In genomic region chr7:44581426-44581906, GRCh38 we compare ENCODE assay signal across 8 cellular contexts. TPM values are rescaled to one million over a fixed set of nuclear protein-coding genes. Genes with fewer than 3 reads are reported as not detected.
A peak's percentile ranks its signal among the peaks of the same experiment; 100 is the strongest.
DNase-seq lines count a peak whose midpoint lies in the region; ATAC-seq and TF ChIP-seq lines count a peak whose summit lies in the region.

No MANE protein-coding gene starts in this region.

- peak overlapping the region; percentile 99 for H3K27ac Mint-ChIP-seq in T-helper 17 cell
- peak overlapping the region; percentile 97 for H3K27ac Mint-ChIP-seq in stimulated activated effector memory CD8-positive, alpha-beta T cell treated with anti-CD3 and anti-CD28 coated beads, Interleukin-12 subunit alpha, Interleukin-12 subunit beta, amount 100 ng/mL, for 72 hours

- peaks cover 23% of the 10 kb centered on the region for H3K4me1 Mint-ChIP-seq in T-helper 17 cell
- H3K4me1 Mint-ChIP-seq in stimulated activated effector memory CD8-positive, alpha-beta T cell treated with anti-CD3 and anti-CD28 coated beads, Interleukin-12 subunit alpha, Interleukin-12 subunit beta, amount 100 ng/mL, for 72 hours, result peaks cover 34% of the 10 kb centered on the region

- CTCF ChIA-PET in mammary epithelial cell (lab: Charles Lee; ENCODE audit: low non-redundant PET), result no interaction called here

- peak overlapping the region; percentile 47 for H3K27ac ChIP-seq in mammary epithelial cell (ENCODE audit: insufficient read depth, low read depth, low read length)
- peak overlapping the region; percentile 81 to 99 for H3K27ac ChIP-seq in left lung

- intact Hi-C loops in mammary epithelial cell (cut with micrococcal nuclease), result no loop called here
- intact Hi-C loops in left lung (cut with DNase I), result loop anchor here in 1 of 2 donors (10.0 kb wide), 2 partner anchors 263 to 343 kb away; partner anchors contain the start of gene H2AZ2

- no peak for TF ChIP-seq CTCF in AG10803 (conservative IDR thresholded peaks at IDR 0.05; ENCODE audit: low read length)
- no peak for TF ChIP-seq CTCF in mammary epithelial cell (conservative IDR thresholded peaks at IDR 0.05 in 1 of 2, IDR thresholded peaks at IDR 0.05 in 1 of 2; ENCODE audit: extremely low read depth in 1 of 2, insufficient read depth in 1 of 2, low read depth in 1 of 2, low read length in 2 of 2)
- TF ChIP-seq CTCF in left lung (IDR thresholded peaks at IDR 0.05), result no peak

- H3K9me3 ChIP-seq in T-helper 17 cell (ENCODE audit: control insufficient read depth, low read length, poor library complexity, severe bottlenecking) (no peaks in the 10 kb centered on the region), mammary epithelial cell (replicated peaks; ENCODE audit: insufficient read depth, low read length) (no peaks in the 10 kb centered on the region), left lung (no peaks in the 10 kb centered on the region)

- TSS peak; percentile 12 for BruUV-seq in mammary epithelial cell (replicated peaks; lab: Mats Ljungman, UMichigan)

- H3K4me3 ChIP-seq in AG10803 (ENCODE audit: low read length) (peak overlapping the region; percentile 94), mammary epithelial cell (replicated peaks in 1 of 3; ENCODE audit: insufficient read depth in 1 of 3, low read depth in 2 of 3, low read length in 3 of 3) (peak overlapping the region; percentile 62 to 88 (median 72)), left lung (peak overlapping the region; percentile 92 to 99)

- peak overlapping the region; percentile 93 for H3K4me2 ChIP-seq in mammary epithelial cell (ENCODE audit: insufficient read depth, low read depth, low read length)

- no peaks in the 10 kb centered on the region for H4K20me1 ChIP-seq in mammary epithelial cell (ENCODE audit: insufficient read depth, low read length)

- no peaks in the 10 kb centered on the region for H3K27me3 Mint-ChIP-seq in T-helper 17 cell

- in situ Hi-C loops in mammary epithelial cell (cut with MboI; ENCODE audit: low sequenced_read_pairs in 2 of 2), result loop anchor here (10.0 to 25.0 kb wide), 4 partner anchors 256 to 556 kb away; partner anchors contain the start of gene H2AZ2 (in 2 of the 2)

- dilution Hi-C loops in mammary epithelial cell (cut with HindIII; ENCODE audit: low sequenced_read_pairs), result loop anchor here (5.0 kb wide), 1 partner anchor 66 kb away; no protein-coding TSS in a partner anchor

- H3K36me3 Mint-ChIP-seq in T-helper 17 cell (ENCODE audit: low read depth), result peaks cover 2% of the 10 kb centered on the region
- peaks cover 64% of the 10 kb centered on the region for H3K36me3 Mint-ChIP-seq in stimulated activated effector memory CD8-positive, alpha-beta T cell treated with anti-CD3 and anti-CD28 coated beads, Interleukin-12 subunit alpha, Interleukin-12 subunit beta, amount 100 ng/mL, for 72 hours

- peak overlapping the region; percentile 76 for H3K9ac ChIP-seq in mammary epithelial cell (ENCODE audit: insufficient read depth, low read length)

- DNase-seq in AG10803 (ENCODE audit: low read depth) (no peak), T-helper 17 cell (peak in 2 of 3 donors; percentile 32 to 35), mammary epithelial cell (peak; percentile 41), left lung (peak in 1 of 2 donors; percentile 41), middle frontal gyrus (ENCODE audit: extremely low spot score, low spot score) (no peak)
- peak; percentile 28 to 81 for DNase-seq in stimulated activated effector memory CD8-positive, alpha-beta T cell treated with anti-CD3 and anti-CD28 coated beads, Interleukin-12 subunit alpha, Interleukin-12 subunit beta, amount 100 ng/mL, for 72 hours (ENCODE audit: low spot score in 2 of 2)

- ATAC-seq in GM18907 (IDR thresholded peaks at IDR 0.05; ENCODE audit: unreplicated experiment) (peak; percentile 36), HG03103 (IDR thresholded peaks at IDR 0.05; ENCODE audit: low read depth, unreplicated experiment) (peak; percentile 34), T-helper 17 cell (peak; percentile 44), left lung (peak; percentile 52)
- peak; percentile 57 for ATAC-seq in stimulated activated effector memory CD8-positive, alpha-beta T cell treated with anti-CD3 and anti-CD28 coated beads, Interleukin-12 subunit alpha, Interleukin-12 subunit beta, amount 100 ng/mL, for 72 hours

- WGBS in mammary epithelial cell (ENCODE audit: low coverage, missing lambda C conversion rate), result 2% methylated on average over 7 of the region's 28 CpGs

- no peaks in the 10 kb centered on the region for H3K9me3 Mint-ChIP-seq in stimulated activated effector memory CD8-positive, alpha-beta T cell treated with anti-CD3 and anti-CD28 coated beads, Interleukin-12 subunit alpha, Interleukin-12 subunit beta, amount 100 ng/mL, for 72 hours

- H3K4me3 Mint-ChIP-seq in T-helper 17 cell, result peak overlapping the region; percentile 89
- peak overlapping the region; percentile 84 for H3K4me3 Mint-ChIP-seq in stimulated activated effector memory CD8-positive, alpha-beta T cell treated with anti-CD3 and anti-CD28 coated beads, Interleukin-12 subunit alpha, Interleukin-12 subunit beta, amount 100 ng/mL, for 72 hours

- H3K4me1 ChIP-seq in mammary epithelial cell (ENCODE audit: insufficient read depth, low read length) (peaks cover 12% of the 10 kb centered on the region), left lung (peaks cover 7 to 29% of the 10 kb centered on the region in 2 donors)

- H3K27me3 ChIP-seq in mammary epithelial cell (ENCODE audit: insufficient read depth, low read length), result no peaks in the 10 kb centered on the region
- H3K27me3 ChIP-seq in left lung, result no peaks in the 10 kb centered on the region

- peak overlapping the region; percentile 93 for H2AFZ ChIP-seq in mammary epithelial cell (ENCODE audit: low read depth, low read length)

- H3K36me3 ChIP-seq in mammary epithelial cell (ENCODE audit: insufficient read depth, low read length) (peaks cover 18% of the 10 kb centered on the region), left lung (peaks cover 0 to 37% of the 10 kb centered on the region in 2 donors)

- H3K79me2 ChIP-seq in mammary epithelial cell (ENCODE audit: insufficient read depth, low read length), result peaks cover 38% of the 10 kb centered on the region

RNA-seq across cellular contexts. Expression of gene TMED4, which starts 0.6 kb away (rescaled TPM):
- total RNA-seq in T-helper 17 cell, result 100 to 1,000 TPM in 1 of 2 donors, 10 to 100 TPM in 1; 99.2 to 112 TPM
- 10 to 100 TPM; 48.2 to 87.9 TPM for total RNA-seq in mammary epithelial cell
- polyA plus RNA-seq in mammary epithelial cell, result 61.8 TPM
- polyA minus RNA-seq in mammary epithelial cell, result 37.2 TPM
- total RNA-seq in left lung, result 10 to 100 TPM; 69.6 to 84.7 TPM

RNA-seq across cellular contexts. Expression of gene DDX56, which starts 7.8 kb away (rescaled TPM):
- total RNA-seq in T-helper 17 cell (100 to 1,000 TPM in 1 of 2 donors, 10 to 100 TPM in 1; 95.7 to 101 TPM), mammary epithelial cell (10 to 100 TPM; 51.3 to 85.8 TPM), left lung (10 to 100 TPM; 43.1 to 58.0 TPM)
- polyA plus RNA-seq in mammary epithelial cell, result 78.1 TPM
- 87.3 TPM for polyA minus RNA-seq in mammary epithelial cell

RNA-seq across cellular contexts. Expression of gene OGDH, which starts 25.0 kb away (rescaled TPM):
- total RNA-seq in T-helper 17 cell (100 to 1,000 TPM; 130 to 134 TPM), mammary epithelial cell (10 to 100 TPM; 82.4 to 96.9 TPM), left lung (100 to 1,000 TPM; 159 to 184 TPM)
- polyA plus RNA-seq in mammary epithelial cell, result 81.2 TPM
- polyA minus RNA-seq in mammary epithelial cell, result 222 TPM

RNA-seq across cellular contexts. Expression of gene NPC1L1, which starts 40.3 kb away (rescaled TPM):
- under 1 TPM in 1 of 2 donors, not detected in 1; 0.08 TPM for total RNA-seq in T-helper 17 cell
- not detected for total RNA-seq in mammary epithelial cell
- not detected for polyA plus RNA-seq in mammary epithelial cell
- polyA minus RNA-seq in mammary epithelial cell, result not detected
- under 1 TPM in 1 of 2 donors, not detected in 1; 0.06 TPM for total RNA-seq in left lung

Comparison
In these comparisons a context has a peak if more than half of its experiments do, and no peak if none do; other contexts are left out.
1. DNase-seq: peak in T-helper 17 cell (2 of 3), mammary epithelial cell (single experiment) and stimulated activated effector memory CD8-positive, alpha-beta T cell treated with anti-CD3 and anti-CD28 coated beads, Interleukin-12 subunit alpha, Interleukin-12 subunit beta, amount 100 ng/mL, for 72 hours (2 of 2); none in AG10803 (single experiment) and middle frontal gyrus (single experiment).
2. Peak in every context shown above with its lines, with median percentiles within 50 percentile points of each other: H3K4me3 ChIP-seq and ATAC-seq.